2 cellular contexts compared by ENCODE assay signal in genomic region chr7:30668102-30668501, GRCh38.
TF ChIP-seq lines count a peak whose summit lies in the region.

No MANE protein-coding gene starts in this region.

TF ChIP-seq in SK-N-SH, 30 proteins besides CTCF, POLR2A, EP300 and RAD21 (continued from another document):
- TF ChIP-seq USF1 (IDR thresholded peaks at IDR 0.05; ENCODE audit: borderline replicate concordance, low read depth) (no peak), MXI1 (IDR thresholded peaks at IDR 0.05; ENCODE audit: low read depth, low read length) (no peak), POLR2AphosphoS5 (IDR thresholded peaks at IDR 0.05; ENCODE audit: low read depth, low read length) (no peak), RCOR1 (IDR thresholded peaks at IDR 0.05; ENCODE audit: low read length) (no peak), YY1 (IDR thresholded peaks at IDR 0.05; ENCODE audit: low read depth) (no peak)

TF ChIP-seq in SK-N-SH treated with all-trans-retinoic acid at 6 μM for 48 hours, 23 proteins besides CTCF, POLR2A, EP300 and RAD21 (continued from another document):
- no peak for TF ChIP-seq TSHZ2 (CRISPR knock-in tag; IDR thresholded peaks at IDR 0.05)
- TF ChIP-seq PATZ1 (CRISPR knock-in tag; IDR thresholded peaks at IDR 0.05; ENCODE audit: borderline replicate concordance) = no peak
- TF ChIP-seq ZNF70 (CRISPR knock-in tag; IDR thresholded peaks at IDR 0.05) = no peak
- TF ChIP-seq ZNF8 (CRISPR knock-in tag; IDR thresholded peaks at IDR 0.05) = no peak
- no peak for TF ChIP-seq ISL1 (CRISPR knock-in tag; IDR thresholded peaks at IDR 0.05)
